1 cellular context compared by ENCODE assay signal in the genomic region with DNA sequence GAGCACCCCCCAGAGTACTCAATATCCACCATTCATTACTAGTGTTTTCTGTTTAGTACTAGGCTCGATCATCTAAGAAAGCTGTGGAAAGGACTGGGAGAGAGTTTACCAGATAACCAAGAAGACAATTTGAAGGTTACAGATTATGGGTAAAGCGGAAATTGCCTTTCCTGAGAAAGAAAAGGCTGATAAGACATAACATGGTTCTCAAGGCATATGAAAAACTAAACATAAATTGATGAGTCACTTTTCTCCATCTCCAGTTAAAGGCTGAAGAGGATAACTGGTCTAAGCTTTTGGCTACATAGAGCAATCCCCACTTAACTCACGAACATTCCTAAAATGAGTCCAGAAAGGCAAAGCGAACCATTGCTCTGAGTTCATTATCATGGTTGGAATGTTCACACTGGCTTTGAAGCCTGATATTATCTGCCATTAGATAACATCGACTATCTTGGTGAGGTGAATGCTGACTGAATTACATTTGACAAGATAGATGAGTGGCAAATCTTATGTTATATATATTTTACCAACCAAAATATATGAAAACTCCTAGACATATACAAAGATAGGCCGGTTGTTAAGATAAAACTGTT.
TF ChIP-seq lines count a peak whose summit lies in the region.

No MANE protein-coding gene starts in this region.

TF ChIP-seq in IMR-90, 13 proteins besides CTCF, POLR2A, EP300 and RAD21:
- TF ChIP-seq CEBPB (IDR thresholded peaks at IDR 0.05; ENCODE audit: low read depth, low read length): no peak
- TF ChIP-seq MAFK (IDR thresholded peaks at IDR 0.05; ENCODE audit: low read depth, low read length): peak; percentile 42; the same call in 1 of the 2 replicates
- TF ChIP-seq, protein P1, sequence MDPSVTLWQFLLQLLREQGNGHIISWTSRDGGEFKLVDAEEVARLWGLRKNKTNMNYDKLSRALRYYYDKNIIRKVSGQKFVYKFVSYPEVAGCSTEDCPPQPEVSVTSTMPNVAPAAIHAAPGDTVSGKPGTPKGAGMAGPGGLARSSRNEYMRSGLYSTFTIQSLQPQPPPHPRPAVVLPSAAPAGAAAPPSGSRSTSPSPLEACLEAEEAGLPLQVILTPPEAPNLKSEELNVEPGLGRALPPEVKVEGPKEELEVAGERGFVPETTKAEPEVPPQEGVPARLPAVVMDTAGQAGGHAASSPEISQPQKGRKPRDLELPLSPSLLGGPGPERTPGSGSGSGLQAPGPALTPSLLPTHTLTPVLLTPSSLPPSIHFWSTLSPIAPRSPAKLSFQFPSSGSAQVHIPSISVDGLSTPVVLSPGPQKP (IDR thresholded peaks at IDR 0.05; ENCODE audit: borderline replicate concordance, low read depth, low read length): no peak
- peak; percentile 72 for TF ChIP-seq NFE2L2 (IDR thresholded peaks at IDR 0.05; ENCODE audit: low read depth, low read length)
- no peak for TF ChIP-seq SMC3 (IDR thresholded peaks at IDR 0.05; ENCODE audit: low read depth, low read length)
